Comparison of ENCODE assay signal across 15 cellular contexts in the genomic region with DNA sequence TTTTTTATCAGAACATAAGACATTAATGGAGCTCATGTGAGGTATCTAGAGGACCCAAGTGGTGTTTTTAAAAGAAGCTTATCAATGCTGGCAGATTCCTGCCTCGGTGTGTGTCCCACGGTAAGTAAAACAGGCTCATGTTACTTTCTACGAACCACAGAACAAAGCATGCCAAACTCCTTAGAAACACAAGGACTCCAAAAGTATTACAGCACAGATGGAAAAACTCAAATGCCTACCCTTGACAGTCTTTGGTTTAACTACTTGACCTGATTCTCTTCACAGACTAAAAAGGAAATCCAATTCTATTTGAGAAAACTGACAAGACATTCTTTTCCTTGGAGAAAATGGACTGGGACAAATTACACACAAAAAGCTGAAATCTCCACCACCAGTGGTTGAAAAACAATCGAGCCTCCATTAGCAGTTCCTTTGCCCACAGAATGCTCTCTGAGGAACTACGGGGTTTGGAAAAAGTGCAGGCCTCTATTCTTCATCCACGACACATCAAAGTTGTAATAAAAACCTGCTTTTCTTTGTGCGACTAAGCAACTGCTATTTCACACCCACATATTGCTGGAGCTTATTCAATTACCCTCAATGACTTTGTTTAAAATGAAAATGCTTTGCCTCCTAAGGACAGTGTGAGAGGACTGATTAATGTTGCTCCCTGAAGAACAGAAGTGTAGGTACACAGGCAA. TPM values are rescaled to one million over a fixed set of nuclear protein-coding genes. Genes with fewer than 3 reads are reported as not detected.
DNase-seq lines count a peak whose midpoint lies in the region; ATAC-seq and TF ChIP-seq lines count a peak whose summit lies in the region.
"Had no signal": no experiment of that assay in that cellular context is flagged by ENCODE, and none has a peak within 500 bp of the region (broad histone marks: within the 10 kb centered on the region; RNA-seq: fewer than 3 reads in every experiment).

No MANE protein-coding gene starts in this region.

- peaks cover 29% of the 10 kb centered on the region for H3K27me3 Mint-ChIP-seq in activated T-cell treated with anti-CD3 and anti-CD28 coated beads, Interleukin-2, amount 50 U/mL, for 4 hours (ENCODE audit: low read depth)

- peaks cover 11% of the 10 kb centered on the region for H3K4me1 Mint-ChIP-seq in activated T-cell treated with anti-CD3 and anti-CD28 coated beads, Interleukin-2, amount 50 U/mL, for 4 hours (ENCODE audit: low read depth)

- H3K36me3 ChIP-seq in left lung (no peaks in the 10 kb centered on the region), SJCRH30 (no peaks in the 10 kb centered on the region)
- H3K36me3 ChIP-seq: BLaER1 had no signal

- peaks cover 12 to 21% of the 10 kb centered on the region in 2 donors for H3K27me3 ChIP-seq in left lung
- H3K27me3 ChIP-seq in SJCRH30: no peaks in the 10 kb centered on the region

- H3K4me1 ChIP-seq in left lung (peaks cover 0 to 12% of the 10 kb centered on the region in 2 donors), SJCRH30 (no peaks in the 10 kb centered on the region)

- H3K9me3 ChIP-seq in left lung: no peaks in the 10 kb centered on the region
- no peaks in the 10 kb centered on the region for H3K9me3 ChIP-seq in SJCRH30 (replicated peaks)

- ATAC-seq in left lung (peak; percentile 56), HG03565 (IDR thresholded peaks at IDR 0.05; ENCODE audit: unreplicated experiment) (no peak)
- ATAC-seq in activated T-cell treated with anti-CD3 and anti-CD28 coated beads, Interleukin-2, amount 50 U/mL, for 4 hours: no peak
- ATAC-seq: activated naive CD8-positive, alpha-beta T cell treated with anti-CD3 and anti-CD28 coated beads, Interleukin-2, amount 50 U/mL, for 24 hours had no signal

- H3K27ac ChIP-seq in cingulate gyrus (ENCODE audit: low read depth, low read length) (peak overlapping the region; percentile 39), left lung (peak overlapping the region; percentile 20 to 33), temporal lobe (ENCODE audit: low read depth, low read length) (peak overlapping the region; percentile 14), SJCRH30 (no peak overlapping the region)
- H3K27ac ChIP-seq: BLaER1 had no signal

- no peaks in the 10 kb centered on the region for H3K36me3 Mint-ChIP-seq in activated T-cell treated with anti-CD3 and anti-CD28 coated beads, Interleukin-2, amount 50 U/mL, for 4 hours (ENCODE audit: insufficient read depth)

- no peak for TF ChIP-seq CTCF in left lung (IDR thresholded peaks at IDR 0.05)

- DNase-seq in NCI-H526 (lab: John Stamatoyannopoulos, UW) (peak; percentile 19 to 44), left lung (no peak), SJCRH30 (no peak)
- no peak for DNase-seq in activated naive CD4-positive, alpha-beta T cell treated with anti-CD3 and anti-CD28 coated beads, Interleukin-2, amount 50 U/mL, for 16 hours
- no peak for DNase-seq in activated T-cell treated with anti-CD3 and anti-CD28 coated beads, Interleukin-2, amount 50 U/mL, for 4 hours
- DNase-seq: activated CD4-positive, CD25-positive, alpha-beta regulatory T cell; activated naive CD8-positive, alpha-beta T cell treated with anti-CD3 and anti-CD28 coated beads, Interleukin-2, amount 50 U/mL, for 24 hours; mammary epithelial cell; NCI-H1694 treated with DMSO at 0.1 percent for 48 hours; stimulated activated CD4-positive, alpha-beta T cell treated with anti-CD3 and anti-CD28 coated beads, Interleukin-1b, Interleukin-23, amount 100 ng/mL, for 48 hours had no signal

- no peak overlapping the region for H3K4me3 Mint-ChIP-seq in activated T-cell treated with anti-CD3 and anti-CD28 coated beads, Interleukin-2, amount 50 U/mL, for 4 hours
- H3K4me3 Mint-ChIP-seq: activated naive CD8-positive, alpha-beta T cell treated with anti-CD3 and anti-CD28 coated beads, Interleukin-2, amount 50 U/mL, for 24 hours had no signal

- H3K4me3 ChIP-seq in left lung (no peak overlapping the region), SJCRH30 (no peak overlapping the region)
- H3K4me3 ChIP-seq: BLaER1 had no signal

- H3K9me3 Mint-ChIP-seq in activated T-cell treated with anti-CD3 and anti-CD28 coated beads, Interleukin-2, amount 50 U/mL, for 4 hours: no peaks in the 10 kb centered on the region
- H3K9me3 Mint-ChIP-seq: activated naive CD8-positive, alpha-beta T cell treated with anti-CD3 and anti-CD28 coated beads, Interleukin-2, amount 50 U/mL, for 24 hours had no signal

- intact Hi-C loops in left lung (cut with DNase I): no loop called here

RNA-seq across cellular contexts. Expression of gene METTL24, which starts 5.4 kb away (rescaled TPM):
- total RNA-seq in left lung (1 to 10 TPM; 3.3 to 3.6 TPM), temporal lobe (0.98 TPM)
- not detected for total RNA-seq in activated T-cell treated with anti-CD3 and anti-CD28 coated beads, Interleukin-2, amount 50 U/mL, for 4 hours
- not detected in 2 replicates for total RNA-seq in SJCRH30 (2014; rRNA removed; shearing (Covaris generic))
- total RNA-seq: mammary epithelial cell, pulmonary artery endothelial cell had no signal

Comparison
In these comparisons a context has a peak if more than half of its experiments do, and no peak if none do; other contexts are left out.
1. DNase-seq: peak in NCI-H526 (2 of 2); none in left lung (0 of 2), activated naive CD4-positive, alpha-beta T cell treated with anti-CD3 and anti-CD28 coated beads, Interleukin-2, amount 50 U/mL, for 16 hours (single experiment), activated T-cell treated with anti-CD3 and anti-CD28 coated beads, Interleukin-2, amount 50 U/mL, for 4 hours (single experiment) and SJCRH30 (0 of 2).